9 cellular contexts compared by ENCODE assay signal in the genomic region with DNA sequence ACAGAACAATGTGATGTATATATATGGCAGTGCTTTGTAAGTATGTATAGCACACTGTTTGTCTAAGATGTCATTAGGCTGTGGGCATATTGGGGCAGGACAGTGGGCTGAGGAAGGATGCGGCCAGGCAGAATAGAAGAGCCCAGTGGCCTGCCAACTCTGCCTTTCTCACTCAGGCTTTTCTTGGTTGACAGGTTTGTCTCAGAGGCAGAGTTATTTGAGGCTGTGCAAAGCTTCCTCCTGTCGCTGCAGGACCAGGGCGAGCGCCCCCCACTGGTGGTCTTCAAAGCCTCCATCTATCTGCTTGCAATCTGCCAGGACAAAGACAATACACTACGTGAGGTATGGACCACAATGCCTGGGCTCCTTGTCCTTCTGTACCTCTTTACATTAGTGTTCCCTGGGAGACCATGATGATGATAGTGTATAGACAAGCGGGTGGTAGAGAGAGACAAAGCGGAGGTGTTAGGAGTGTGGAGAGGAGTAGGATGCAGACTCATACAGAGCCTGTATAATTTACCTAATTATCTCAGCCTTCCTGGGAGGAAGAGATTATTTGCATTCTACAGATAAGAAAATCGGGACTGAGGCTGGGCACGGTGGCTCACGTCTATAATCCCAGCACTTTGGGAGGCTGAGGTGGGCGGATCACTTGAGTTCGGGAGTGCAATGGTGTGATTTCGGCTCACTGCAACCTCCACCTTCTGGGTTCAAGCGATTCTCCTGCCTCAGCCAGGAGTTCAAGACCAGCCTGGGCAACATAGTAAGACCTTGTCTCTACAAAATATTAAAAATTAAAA. TPM values are rescaled to one million over a fixed set of nuclear protein-coding genes. Genes with fewer than 3 reads are reported as not detected.
A peak's percentile ranks its signal among the peaks of the same experiment; 100 is the strongest.
DNase-seq lines count a peak whose midpoint lies in the region; ATAC-seq and TF ChIP-seq lines count a peak whose summit lies in the region.
"Had no signal": no experiment of that assay in that cellular context is flagged by ENCODE, and none has a peak within 500 bp of the region (broad histone marks: within the 10 kb centered on the region; RNA-seq: fewer than 3 reads in every experiment).

No MANE protein-coding gene starts in this region.

- dilution Hi-C loops in mammary epithelial cell (cut with HindIII; ENCODE audit: low sequenced_read_pairs) = loop anchor here (5.0 kb wide), 1 partner anchor 106 kb away; no protein-coding TSS in a partner anchor

- TSS peak; percentile 77 for BruUV-seq in mammary epithelial cell (replicated peaks; lab: Mats Ljungman, UMichigan)

- in situ Hi-C loops in mammary epithelial cell (cut with MboI; ENCODE audit: low sequenced_read_pairs in 2 of 2) = no loop called here

- H3K9ac ChIP-seq in mammary epithelial cell (ENCODE audit: insufficient read depth, low read length) = no peak overlapping the region

- H2AFZ ChIP-seq in mammary epithelial cell (ENCODE audit: low read depth, low read length) = peak overlapping the region; percentile 53

- H3K79me2 ChIP-seq in mammary epithelial cell (ENCODE audit: insufficient read depth, low read length) = no peaks in the 10 kb centered on the region

- no peaks in the 10 kb centered on the region for H4K20me1 ChIP-seq in mammary epithelial cell (ENCODE audit: insufficient read depth, low read length)

- no peak overlapping the region for H3K4me3 Mint-ChIP-seq in neural crest cell
- H3K4me3 Mint-ChIP-seq: nephron had no signal

- WGBS in mammary epithelial cell (ENCODE audit: low coverage, missing lambda C conversion rate) = 68% methylated on average over 13 of the region's 14 CpGs

- H3K9me3 Mint-ChIP-seq in neural crest cell = no peaks in the 10 kb centered on the region
- H3K9me3 Mint-ChIP-seq: nephron had no signal

- H3K27ac Mint-ChIP-seq in neural crest cell (ENCODE audit: unreplicated experiment) = no peak overlapping the region
- H3K27ac Mint-ChIP-seq: nephron had no signal

- no peaks in the 10 kb centered on the region for H3K27me3 ChIP-seq in mammary epithelial cell (ENCODE audit: insufficient read depth, low read length)

- no peak overlapping the region for H3K27ac ChIP-seq in mammary epithelial cell (ENCODE audit: insufficient read depth, low read depth, low read length)

- peaks cover 6% of the 10 kb centered on the region for H3K4me1 Mint-ChIP-seq in neural crest cell
- H3K4me1 Mint-ChIP-seq: nephron had no signal

- H3K9me3 ChIP-seq in mammary epithelial cell (replicated peaks; ENCODE audit: insufficient read depth, low read length) = no peaks in the 10 kb centered on the region

- peaks cover 12% of the 10 kb centered on the region for H3K4me1 ChIP-seq in mammary epithelial cell (ENCODE audit: insufficient read depth, low read length)

- H3K27me3 Mint-ChIP-seq in neural crest cell (ENCODE audit: low read depth) = no peaks in the 10 kb centered on the region

- TF ChIP-seq CTCF in mammary epithelial cell (conservative IDR thresholded peaks at IDR 0.05 in 1 of 2, IDR thresholded peaks at IDR 0.05 in 1 of 2; ENCODE audit: extremely low read depth in 1 of 2, insufficient read depth in 1 of 2, low read depth in 1 of 2, low read length in 2 of 2) = peak; percentile 43 to 55
- TF ChIP-seq CTCF in neural crest cell (conservative IDR thresholded peaks at IDR 0.05) = peak; percentile 67

- no peak for ATAC-seq in Right ventricle myocardium superior (ENCODE audit: poor library complexity)
- ATAC-seq in left cardiac atrium = no peak
- no peak for ATAC-seq in HG02840 (IDR thresholded peaks at IDR 0.05; ENCODE audit: low FRiP score, unreplicated experiment)
- ATAC-seq in HG02870 (IDR thresholded peaks at IDR 0.05; ENCODE audit: unreplicated experiment) = no peak
- ATAC-seq in GM21390 (IDR thresholded peaks at IDR 0.05; ENCODE audit: unreplicated experiment) = no peak

- no peak overlapping the region for H3K4me3 ChIP-seq in mammary epithelial cell (replicated peaks in 1 of 3; ENCODE audit: insufficient read depth in 1 of 3, low read depth in 2 of 3, low read length in 3 of 3)

- no peaks in the 10 kb centered on the region for H3K36me3 Mint-ChIP-seq in neural crest cell (ENCODE audit: low read depth)

- CTCF ChIA-PET in mammary epithelial cell (lab: Charles Lee; ENCODE audit: low non-redundant PET) = interaction anchor here (0.6 kb wide), 3 partner anchors 14 to 20 kb away, joined by 3 to 4 read pairs (median 3); no protein-coding TSS in a partner anchor

- H3K36me3 ChIP-seq in mammary epithelial cell (ENCODE audit: insufficient read depth, low read length) = no peaks in the 10 kb centered on the region

- intact Hi-C loops in Right ventricle myocardium superior (cut with DNase I) = no loop called here
- intact Hi-C loops in left cardiac atrium (cut with DNase I) = no loop called here
- intact Hi-C loops in mammary epithelial cell (cut with micrococcal nuclease) = no loop called here

- no peak overlapping the region for H3K4me2 ChIP-seq in mammary epithelial cell (ENCODE audit: insufficient read depth, low read depth, low read length)

- DNase-seq in Right ventricle myocardium superior = peak; percentile 50
- no peak for DNase-seq in left cardiac atrium
- peak; percentile 26 for DNase-seq in NCI-H82 treated with DMSO at 0.1 percent for 48 hours (lab: John Stamatoyannopoulos, UW; ENCODE audit: unreplicated experiment)
- peak; percentile 63 for DNase-seq in mammary epithelial cell
- peak; percentile 64 for DNase-seq in neural crest cell (ENCODE audit: low read depth, low spot score)

RNA-seq across cellular contexts. Expression of a gene that starts 37.3 kb away (rescaled TPM):
- total RNA-seq in Right ventricle myocardium superior = 4.0 TPM
- 1 to 10 TPM; 4.9 to 5.4 TPM for total RNA-seq in left cardiac atrium
- total RNA-seq in mammary epithelial cell = 10 to 100 TPM in 1 of 2 donors, 1 to 10 TPM in 1; 9.4 to 10.5 TPM
- polyA plus RNA-seq in mammary epithelial cell = 7.3 TPM
- 3.7 TPM for polyA minus RNA-seq in mammary epithelial cell
- total RNA-seq in neural crest cell = 23.0 and 26.0 TPM in 2 replicates
